ENCODE assay signal across 8 cellular contexts in genomic region chr12:64088431-64089349, GRCh38.
DNase-seq lines count a peak whose midpoint lies in the region; ATAC-seq and TF ChIP-seq lines count a peak whose summit lies in the region.

No MANE protein-coding gene starts in this region.

- peaks cover 7% of the 10 kb centered on the region for H3K27me3 Mint-ChIP-seq in activated CD8-positive, alpha-beta memory T cell treated with anti-CD3 and anti-CD28 coated beads, Interleukin-2, amount 10 ng/mL, durations not matched to agents 7 days and 5 days

- WGBS in esophagus, 2 donors = 19 to 26% methylated on average over 12 of the region's 12 CpGs

- CTCF ChIA-PET in HEK293 (lab: Yijun Ruan, JAX) (interaction anchor here (0.6 kb wide), 1 partner anchor 167 kb away, joined by 3 read pairs; no protein-coding TSS in a partner anchor), PC-9 (lab: Charles Lee) (no interaction called here), OCI-LY7 (lab: Charles Lee; ENCODE audit: unreplicated experiment) (no interaction called here)
- CTCF ChIA-PET in activated CD8-positive, alpha-beta memory T cell treated with anti-CD3 and anti-CD28 coated beads, Interleukin-2, amount 10 ng/mL, durations not matched to agents 7 days and 5 days (lab: Charles Lee) = no interaction called here

- H3K27me3 ChIP-seq in PC-9 (ENCODE audit: insufficient read depth, low read depth) = no peaks in the 10 kb centered on the region
- no peaks in the 10 kb centered on the region for H3K27me3 ChIP-seq in esophagus (ENCODE audit: control insufficient read depth in 1 of 2, insufficient read depth in 2 of 2, low read length in 2 of 2)
- no peaks in the 10 kb centered on the region for H3K27me3 ChIP-seq in muscle layer of colon (ENCODE audit: control insufficient read depth in 1 of 2, insufficient read depth in 2 of 2, low read length in 2 of 2)

- no peaks in the 10 kb centered on the region for H3K4me1 Mint-ChIP-seq in activated CD8-positive, alpha-beta memory T cell treated with anti-CD3 and anti-CD28 coated beads, Interleukin-2, amount 10 ng/mL, durations not matched to agents 7 days and 5 days

- H3K79me2 ChIP-seq in PC-9 (ENCODE audit: low read depth) (peaks cover 14% of the 10 kb centered on the region; the same call in 1 of the 2 replicates), OCI-LY7 (ENCODE audit: insufficient read depth, low read depth, low read length) (no peaks in the 10 kb centered on the region)

- peak overlapping the region; percentile 67 for H3K4me2 ChIP-seq in PC-9
- no peak overlapping the region for H3K4me2 ChIP-seq in OCI-LY7 (ENCODE audit: low read length)

- H3K27ac ChIP-seq in HEK293 (ENCODE audit: extremely low read depth, low read depth, low read length) = no peak overlapping the region
- peak overlapping the region; percentile 89 for H3K27ac ChIP-seq in PC-9
- peak overlapping the region; percentile 79 to 85 for H3K27ac ChIP-seq in esophagus (ENCODE audit: low read depth in 2 of 2, low read length in 1 of 2)
- H3K27ac ChIP-seq in muscle layer of colon (ENCODE audit: low read depth, low read length) = peak overlapping the region; percentile 49
- H3K27ac ChIP-seq in OCI-LY7 (ENCODE audit: low read depth, low read length, poor library complexity, severe bottlenecking) = no peak overlapping the region

- H4K20me1 ChIP-seq in PC-9 (ENCODE audit: insufficient read depth) = no peaks in the 10 kb centered on the region
- H4K20me1 ChIP-seq in OCI-LY7 (ENCODE audit: insufficient read depth, low read length) = no peaks in the 10 kb centered on the region

- TSS peak; percentile 67 for BruUV-seq in PC-9 (replicated peaks; lab: Mats Ljungman, UMichigan)
- BruUV-seq in OCI-LY7 (replicated peaks; lab: Mats Ljungman, UMichigan) = no TSS peak

- no peak overlapping the region for H3K4me3 Mint-ChIP-seq in activated CD8-positive, alpha-beta memory T cell treated with anti-CD3 and anti-CD28 coated beads, Interleukin-2, amount 10 ng/mL, durations not matched to agents 7 days and 5 days

- H3F3A ChIP-seq in PC-9 (ENCODE audit: insufficient read depth, low read depth) = peaks cover 34% of the 10 kb centered on the region

- no peak overlapping the region for H3K9ac ChIP-seq in muscle layer of colon (ENCODE audit: low read length)

- H2AFZ ChIP-seq in PC-9 = peak overlapping the region; percentile 10; the same call in 1 of the 2 replicates
- H2AFZ ChIP-seq in OCI-LY7 (ENCODE audit: low read length) = no peak overlapping the region

- H3K9me3 ChIP-seq in HEK293 (ENCODE audit: control insufficient read depth, insufficient read depth, low read depth, low read length) (no peaks in the 10 kb centered on the region), PC-9 (ENCODE audit: insufficient read depth, low read depth) (no peaks in the 10 kb centered on the region), esophagus (ENCODE audit: control insufficient read depth in 2 of 2, insufficient read depth in 1 of 2, low read depth in 1 of 2, low read length in 1 of 2) (no peaks in the 10 kb centered on the region), muscle layer of colon (ENCODE audit: low read length) (no peaks in the 10 kb centered on the region), OCI-LY7 (ENCODE audit: low read length) (no peaks in the 10 kb centered on the region)

- intact Hi-C loops in PC-9 (cut with micrococcal nuclease; ENCODE audit: unreplicated experiment) (loop anchor here (2.0 to 5.0 kb wide), 4 partner anchors 94 to 241 kb away; partner anchors contain the start of gene KICS2), OCI-LY7 (cut with micrococcal nuclease; ENCODE audit: unreplicated experiment) (no loop called here)

- TF ChIP-seq CTCF in HEK293 (tag by site-specific recombination; IDR thresholded peaks at IDR 0.05) (no peak), PC-9 (conservative IDR thresholded peaks at IDR 0.05) (no peak), OCI-LY7 (conservative IDR thresholded peaks at IDR 0.05; ENCODE audit: low read length) (no peak)

- no peak for ATAC-seq in GM19463 (IDR thresholded peaks at IDR 0.05; ENCODE audit: unreplicated experiment)
- ATAC-seq in activated CD8-positive, alpha-beta memory T cell treated with anti-CD3 and anti-CD28 coated beads, Interleukin-2, amount 10 ng/mL, durations not matched to agents 7 days and 5 days = no peak

- H3K36me3 ChIP-seq in HEK293 (ENCODE audit: control insufficient read depth in 2 of 2, insufficient read depth in 1 of 2, low read length in 2 of 2) (no peaks in the 10 kb centered on the region), PC-9 (ENCODE audit: low read depth) (peaks cover 27% of the 10 kb centered on the region), esophagus (ENCODE audit: control insufficient read depth in 2 of 2, insufficient read depth in 2 of 2, low read length in 1 of 2) (no peaks in the 10 kb centered on the region), muscle layer of colon (ENCODE audit: insufficient read depth, low read length) (no peaks in the 10 kb centered on the region), OCI-LY7 (ENCODE audit: insufficient read depth, low read length) (no peaks in the 10 kb centered on the region)

- H3K4me1 ChIP-seq in HEK293 (ENCODE audit: control insufficient read depth, insufficient read depth, low read length) (peaks cover 14% of the 10 kb centered on the region; the same call in 1 of the 2 replicates), PC-9 (replicated peaks; ENCODE audit: insufficient read depth) (peaks cover 40% of the 10 kb centered on the region), esophagus (ENCODE audit: control insufficient read depth in 2 of 2, insufficient read depth in 2 of 2, low read length in 1 of 2) (peaks cover 0 to 7% of the 10 kb centered on the region in 2 donors), muscle layer of colon (ENCODE audit: insufficient read depth, low read length) (peaks cover 22% of the 10 kb centered on the region), OCI-LY7 (ENCODE audit: insufficient read depth, low read length, poor library complexity, severe bottlenecking) (no peaks in the 10 kb centered on the region)

- peak; percentile 71 to 94 for DNase-seq in PC-9
- no peak for DNase-seq in OCI-LY7 (ENCODE audit: low spot score)
- DNase-seq in COR-L47 (lab: John Stamatoyannopoulos, UW) = no peak
- DNase-seq in activated CD8-positive, alpha-beta memory T cell treated with anti-CD3 and anti-CD28 coated beads, Interleukin-2, amount 10 ng/mL, durations not matched to agents 7 days and 5 days = no peak

- H3K36me3 Mint-ChIP-seq in activated CD8-positive, alpha-beta memory T cell treated with anti-CD3 and anti-CD28 coated beads, Interleukin-2, amount 10 ng/mL, durations not matched to agents 7 days and 5 days = no peaks in the 10 kb centered on the region

- no peaks in the 10 kb centered on the region for H3K9me2 ChIP-seq in PC-9 (ENCODE audit: insufficient read depth)
- H3K9me2 ChIP-seq in OCI-LY7 (ENCODE audit: insufficient read depth, low read length) = no peaks in the 10 kb centered on the region

- H3K4me3 ChIP-seq in HEK293 (ENCODE audit: low read depth, low read length) (no peak overlapping the region), PC-9 (peak overlapping the region; percentile 48; the same call in 1 of the 2 replicates), esophagus (ENCODE audit: low read depth in 1 of 2, low read length in 2 of 2) (no peak overlapping the region), muscle layer of colon (ENCODE audit: low read depth in 1 of 2, low read length in 2 of 2) (peak overlapping the region in 1 of 2 donors; percentile 9), OCI-LY7 (ENCODE audit: low read depth, low read length, poor library complexity, severe bottlenecking) (no peak overlapping the region)

- POLR2A ChIA-PET in HEK293 (lab: Yijun Ruan, JAX) = interaction anchor here (0.6 to 0.9 kb wide), 2 partner anchors 9 to 244 kb away, joined by 5 to 8 read pairs; partner anchors contain the start of gene SRGAP1
- POLR2A ChIA-PET in PC-9 (lab: Charles Lee; ENCODE audit: unreplicated experiment) = interaction anchor here (0.6 to 1.0 kb wide), 3 partner anchors 41 to 190 kb away, joined by 3 to 5 read pairs (median 3); partner anchors contain the start of gene KICS2
- POLR2A ChIA-PET in OCI-LY7 (lab: Charles Lee) = no interaction called here

- no peak overlapping the region for H3K27ac Mint-ChIP-seq in activated CD8-positive, alpha-beta memory T cell treated with anti-CD3 and anti-CD28 coated beads, Interleukin-2, amount 10 ng/mL, durations not matched to agents 7 days and 5 days

- H3K9me3 Mint-ChIP-seq in activated CD8-positive, alpha-beta memory T cell treated with anti-CD3 and anti-CD28 coated beads, Interleukin-2, amount 10 ng/mL, durations not matched to agents 7 days and 5 days (ENCODE audit: low read depth) = no peaks in the 10 kb centered on the region

TF ChIP-seq in HEK293, 187 proteins besides CTCF, POLR2A, EP300 and RAD21 (continues in another document):
- TF ChIP-seq GFI1B (tag by site-specific recombination; IDR thresholded peaks at IDR 0.05) = no peak
- peak; percentile 56 for TF ChIP-seq ZNF629 (tag by site-specific recombination; IDR thresholded peaks at IDR 0.05)
- TF ChIP-seq ZNF473 (tag by site-specific recombination; IDR thresholded peaks at IDR 0.05) = no peak
- TF ChIP-seq ZNF510 (tag by site-specific recombination; IDR thresholded peaks at IDR 0.05; ENCODE audit: insufficient replicate concordance) = no peak
- TF ChIP-seq ATF2 (tag by site-specific recombination; IDR thresholded peaks at IDR 0.05; ENCODE audit: low read depth) = 0 out of 2 replicates have a peak, but pooled peaks have one; percentile 14
- TF ChIP-seq ZNF335 (tag by site-specific recombination; conservative IDR thresholded peaks at IDR 0.05) = 0 out of 2 replicates have a peak, but pooled peaks have one; percentile 21
- peak; percentile 25; the same call in 1 of the 2 replicates for TF ChIP-seq ZXDB (tag by site-specific recombination; IDR thresholded peaks at IDR 0.05)

Comparison
In these comparisons a context has a peak if more than half of its experiments do, and no peak if none do; other contexts are left out.
1. H3K27ac ChIP-seq: peak in PC-9 (single experiment), esophagus (2 of 2) and muscle layer of colon (single experiment); none in HEK293 (single experiment) and OCI-LY7 (single experiment).
2. DNase-seq: peak in PC-9 (2 of 2); none in OCI-LY7 (single experiment), COR-L47 (single experiment) and activated CD8-positive, alpha-beta memory T cell treated with anti-CD3 and anti-CD28 coated beads, Interleukin-2, amount 10 ng/mL, durations not matched to agents 7 days and 5 days (single experiment).